In genomic region chr9:89923961-89924504, GRCh38 we compare ENCODE assay signal across 9 cellular contexts.
DNase-seq lines count a peak whose midpoint lies in the region; ATAC-seq and TF ChIP-seq lines count a peak whose summit lies in the region.
"Had no signal": no experiment of that assay in that cellular context is flagged by ENCODE, and none has a peak within 500 bp of the region (broad histone marks: within the 10 kb centered on the region; RNA-seq: fewer than 3 reads in every experiment).

No MANE protein-coding gene starts in this region.

- H3K27me3 ChIP-seq in right lobe of liver, result no peaks in the 10 kb centered on the region

- H3K4me1 Mint-ChIP-seq in activated T-cell treated with anti-CD3 and anti-CD28 coated beads, Interleukin-2, amount 50 U/mL, for 24 hours (ENCODE audit: low read depth), result peaks cover 33% of the 10 kb centered on the region
- peaks cover 22 to 55% of the 10 kb centered on the region in 2 donors for H3K4me1 Mint-ChIP-seq in stimulated activated naive B cell treated with anti-CD40 and anti-IgM and Interleukin-4, amounts not matched to agents 10 μg/mL and 1 μg/mL and 100 μg/mL, for 72 hours

- no peak for TF ChIP-seq POLR2A in right lobe of liver (IDR thresholded peaks at IDR 0.05)

- DNase-seq in NCI-H82 (lab: John Stamatoyannopoulos, UW), result peak; percentile 38
- no peak for DNase-seq in NCI-H82 treated with DMSO at 0.1 percent for 48 hours (lab: John Stamatoyannopoulos, UW; ENCODE audit: unreplicated experiment)
- peak; percentile 54 for DNase-seq in activated T-cell treated with anti-CD3 and anti-CD28 coated beads, Interleukin-2, amount 50 U/mL, for 24 hours
- DNase-seq in right lobe of liver, result peak; percentile 76 to 85 (median 80)
- DNase-seq in stimulated activated naive B cell treated with anti-CD40 and anti-IgM and Interleukin-4, amounts not matched to agents 10 μg/mL and 1 μg/mL and 100 μg/mL, for 72 hours, result peak; percentile 62
- DNase-seq: anterior cingulate cortex had no signal

- peak; percentile 16 to 41 (median 26) for TF ChIP-seq CTCF in right lobe of liver (IDR thresholded peaks at IDR 0.05)

- H3K27ac ChIP-seq in right lobe of liver, result peak overlapping the region in 2 of 3 donors; percentile 4 to 66

- no peak overlapping the region for H3K4me3 ChIP-seq in right lobe of liver

- no peaks in the 10 kb centered on the region for H3K9me3 Mint-ChIP-seq in activated T-cell treated with anti-CD3 and anti-CD28 coated beads, Interleukin-2, amount 50 U/mL, for 24 hours
- no peaks in the 10 kb centered on the region for H3K9me3 Mint-ChIP-seq in stimulated activated naive B cell treated with anti-CD40 and anti-IgM and Interleukin-4, amounts not matched to agents 10 μg/mL and 1 μg/mL and 100 μg/mL, for 72 hours

- 13% methylated on average over 12 of the region's 12 CpGs for WGBS in right lobe of liver (ENCODE audit: insufficient coverage, low coverage, low lambda C conversion rate, missing lambda C conversion rate)

- no peaks in the 10 kb centered on the region for H3K9me3 ChIP-seq in right lobe of liver

- no peaks in the 10 kb centered on the region for H3K36me3 Mint-ChIP-seq in activated T-cell treated with anti-CD3 and anti-CD28 coated beads, Interleukin-2, amount 50 U/mL, for 24 hours (ENCODE audit: low read depth)
- H3K36me3 Mint-ChIP-seq in stimulated activated naive B cell treated with anti-CD40 and anti-IgM and Interleukin-4, amounts not matched to agents 10 μg/mL and 1 μg/mL and 100 μg/mL, for 72 hours, result peaks cover 0 to 2% of the 10 kb centered on the region in 2 donors

- intact Hi-C loops in right lobe of liver (cut with DNase I), result loop anchor here (10.0 kb wide), 2 partner anchors 171 to 329 kb away; no protein-coding TSS in a partner anchor

- peaks cover 41% of the 10 kb centered on the region for H3K27me3 Mint-ChIP-seq in activated T-cell treated with anti-CD3 and anti-CD28 coated beads, Interleukin-2, amount 50 U/mL, for 24 hours
- peaks cover 16 to 23% of the 10 kb centered on the region in 2 donors for H3K27me3 Mint-ChIP-seq in stimulated activated naive B cell treated with anti-CD40 and anti-IgM and Interleukin-4, amounts not matched to agents 10 μg/mL and 1 μg/mL and 100 μg/mL, for 72 hours

- peaks cover 0 to 32% (median 8%) of the 10 kb centered on the region in 4 donors for H3K4me1 ChIP-seq in right lobe of liver

- no peaks in the 10 kb centered on the region for H3K36me3 ChIP-seq in right lobe of liver

- no peak overlapping the region for H3K4me3 Mint-ChIP-seq in activated T-cell treated with anti-CD3 and anti-CD28 coated beads, Interleukin-2, amount 50 U/mL, for 24 hours
- H3K4me3 Mint-ChIP-seq in stimulated activated naive B cell treated with anti-CD40 and anti-IgM and Interleukin-4, amounts not matched to agents 10 μg/mL and 1 μg/mL and 100 μg/mL, for 72 hours, result peak overlapping the region; percentile 32 to 57

- peak; percentile 68 to 87 (median 78) for ATAC-seq in right lobe of liver
- ATAC-seq in stimulated activated naive B cell treated with anti-CD40 and anti-IgM and Interleukin-4, amounts not matched to agents 10 μg/mL and 1 μg/mL and 100 μg/mL, for 72 hours (replicated peaks), result peak; percentile 81 to 85
- no peak for ATAC-seq in SK-N-SH treated with all-trans-retinoic acid at 6 μM for 48 hours
- no peak for ATAC-seq in GM21723 (IDR thresholded peaks at IDR 0.05; ENCODE audit: unreplicated experiment)
- no peak for ATAC-seq in HG03159 (IDR thresholded peaks at IDR 0.05; ENCODE audit: unreplicated experiment)

- peak overlapping the region; percentile 79 for H3K27ac Mint-ChIP-seq in activated T-cell treated with anti-CD3 and anti-CD28 coated beads, Interleukin-2, amount 50 U/mL, for 24 hours
- H3K27ac Mint-ChIP-seq in stimulated activated naive B cell treated with anti-CD40 and anti-IgM and Interleukin-4, amounts not matched to agents 10 μg/mL and 1 μg/mL and 100 μg/mL, for 72 hours, result peak overlapping the region; percentile 83

TF ChIP-seq in SK-N-SH treated with all-trans-retinoic acid at 6 μM for 48 hours, 23 proteins besides CTCF, POLR2A, EP300 and RAD21:
- TF ChIP-seq, protein P1, sequence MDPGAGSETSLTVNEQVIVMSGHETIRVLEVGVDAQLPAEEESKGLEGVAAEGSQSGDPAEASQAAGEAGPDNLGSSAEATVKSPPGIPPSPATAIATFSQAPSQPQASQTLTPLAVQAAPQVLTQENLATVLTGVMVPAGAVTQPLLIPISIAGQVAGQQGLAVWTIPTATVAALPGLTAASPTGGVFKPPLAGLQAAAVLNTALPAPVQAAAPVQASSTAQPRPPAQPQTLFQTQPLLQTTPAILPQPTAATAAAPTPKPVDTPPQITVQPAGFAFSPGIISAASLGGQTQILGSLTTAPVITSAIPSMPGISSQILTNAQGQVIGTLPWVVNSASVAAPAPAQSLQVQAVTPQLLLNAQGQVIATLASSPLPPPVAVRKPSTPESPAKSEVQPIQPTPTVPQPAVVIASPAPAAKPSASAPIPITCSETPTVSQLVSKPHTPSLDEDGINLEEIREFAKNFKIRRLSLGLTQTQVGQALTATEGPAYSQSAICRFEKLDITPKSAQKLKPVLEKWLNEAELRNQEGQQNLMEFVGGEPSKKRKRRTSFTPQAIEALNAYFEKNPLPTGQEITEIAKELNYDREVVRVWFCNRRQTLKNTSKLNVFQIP (CRISPR knock-in tag; IDR thresholded peaks at IDR 0.05; ENCODE audit: borderline replicate concordance, low read depth), result no peak
- TF ChIP-seq ARNTL (CRISPR knock-in tag; IDR thresholded peaks at IDR 0.05; ENCODE audit: borderline replicate concordance, low read depth) (no peak), OSR1 (CRISPR knock-in tag; IDR thresholded peaks at IDR 0.05) (no peak), ZFP30 (CRISPR knock-in tag; IDR thresholded peaks at IDR 0.05) (no peak), CSDC2 (CRISPR knock-in tag; IDR thresholded peaks at IDR 0.05) (no peak), RARB (CRISPR knock-in tag; IDR thresholded peaks at IDR 0.05) (no peak), SNAI2 (CRISPR knock-in tag; IDR thresholded peaks at IDR 0.05) (no peak), CREB5 (CRISPR knock-in tag; IDR thresholded peaks at IDR 0.05; ENCODE audit: low read depth) (no peak), TSHZ2 (CRISPR knock-in tag; IDR thresholded peaks at IDR 0.05) (no peak), TCF4 (CRISPR knock-in tag; IDR thresholded peaks at IDR 0.05; ENCODE audit: borderline replicate concordance) (no peak), ZFP3 (CRISPR knock-in tag; IDR thresholded peaks at IDR 0.05) (no peak)
- TF ChIP-seq, protein P2, sequence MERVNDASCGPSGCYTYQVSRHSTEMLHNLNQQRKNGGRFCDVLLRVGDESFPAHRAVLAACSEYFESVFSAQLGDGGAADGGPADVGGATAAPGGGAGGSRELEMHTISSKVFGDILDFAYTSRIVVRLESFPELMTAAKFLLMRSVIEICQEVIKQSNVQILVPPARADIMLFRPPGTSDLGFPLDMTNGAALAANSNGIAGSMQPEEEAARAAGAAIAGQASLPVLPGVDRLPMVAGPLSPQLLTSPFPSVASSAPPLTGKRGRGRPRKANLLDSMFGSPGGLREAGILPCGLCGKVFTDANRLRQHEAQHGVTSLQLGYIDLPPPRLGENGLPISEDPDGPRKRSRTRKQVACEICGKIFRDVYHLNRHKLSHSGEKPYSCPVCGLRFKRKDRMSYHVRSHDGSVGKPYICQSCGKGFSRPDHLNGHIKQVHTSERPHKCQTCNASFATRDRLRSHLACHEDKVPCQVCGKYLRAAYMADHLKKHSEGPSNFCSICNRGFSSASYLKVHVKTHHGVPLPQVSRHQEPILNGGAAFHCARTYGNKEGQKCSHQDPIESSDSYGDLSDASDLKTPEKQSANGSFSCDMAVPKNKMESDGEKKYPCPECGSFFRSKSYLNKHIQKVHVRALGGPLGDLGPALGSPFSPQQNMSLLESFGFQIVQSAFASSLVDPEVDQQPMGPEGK (CRISPR knock-in tag; IDR thresholded peaks at IDR 0.05; ENCODE audit: borderline replicate concordance), result no peak

Comparison
In these comparisons a context has a peak if more than half of its experiments do, and no peak if none do; other contexts are left out.
1. ATAC-seq: peak in right lobe of liver (4 of 4) and stimulated activated naive B cell treated with anti-CD40 and anti-IgM and Interleukin-4, amounts not matched to agents 10 μg/mL and 1 μg/mL and 100 μg/mL, for 72 hours (2 of 2); none in SK-N-SH treated with all-trans-retinoic acid at 6 μM for 48 hours (single experiment), GM21723 (single experiment) and HG03159 (single experiment).